Comparison of ENCODE assay signal across 8 cellular contexts in genomic region chr3:143443851-143444331, GRCh38.
A peak's percentile ranks its signal among the peaks of the same experiment; 100 is the strongest.
DNase-seq lines count a peak whose midpoint lies in the region; ATAC-seq, FAIRE-seq and TF ChIP-seq lines count a peak whose summit lies in the region.

No MANE protein-coding gene starts in this region.

- H3K4me3 Mint-ChIP-seq in chondrocyte (ENCODE audit: unreplicated experiment), result no peak overlapping the region
- H3K4me3 Mint-ChIP-seq in stimulated activated memory B cell treated with anti-CD40 and anti-IgM and Interleukin-4, amounts not matched to agents 10 μg/mL and 1 μg/mL and 100 μg/mL, for 72 hours, result no peak overlapping the region

- TF ChIP-seq CTCF in chondrocyte (IDR thresholded peaks at IDR 0.05), result no peak

- POLR2A ChIA-PET in HEK293T (lab: Yijun Ruan, JAX), result no interaction called here

- no peak for ATAC-seq in stimulated activated memory B cell treated with anti-CD40 and anti-IgM and Interleukin-4, amounts not matched to agents 10 μg/mL and 1 μg/mL and 100 μg/mL, for 72 hours
- no peak for ATAC-seq in HG02938 (IDR thresholded peaks at IDR 0.05; ENCODE audit: unreplicated experiment)
- ATAC-seq in GM18498 (IDR thresholded peaks at IDR 0.05; ENCODE audit: unreplicated experiment), result no peak

- no peak for TF ChIP-seq POLR2A in GM12892 (IDR thresholded peaks at IDR 0.05; ENCODE audit: low read depth, low read length)

- no peaks in the 10 kb centered on the region for H3K36me3 Mint-ChIP-seq in chondrocyte (ENCODE audit: low read depth)
- H3K36me3 Mint-ChIP-seq in stimulated activated memory B cell treated with anti-CD40 and anti-IgM and Interleukin-4, amounts not matched to agents 10 μg/mL and 1 μg/mL and 100 μg/mL, for 72 hours, result peaks cover 7% of the 10 kb centered on the region

- DNase-seq in GM12892 (ENCODE audit: insufficient read length) (no peak), RPMI7951 (ENCODE audit: low read depth) (peak; percentile 95), chondrocyte (ENCODE audit: low spot score) (no peak), mucosa of gallbladder (ENCODE audit: low spot score) (peak; percentile 86), HEK293T (ENCODE audit: extremely low spot score) (no peak)

- peaks cover 25% of the 10 kb centered on the region for H3K4me1 Mint-ChIP-seq in chondrocyte (ENCODE audit: low read depth)
- H3K4me1 Mint-ChIP-seq in stimulated activated memory B cell treated with anti-CD40 and anti-IgM and Interleukin-4, amounts not matched to agents 10 μg/mL and 1 μg/mL and 100 μg/mL, for 72 hours, result peaks cover 6% of the 10 kb centered on the region

- H3K9me3 Mint-ChIP-seq in chondrocyte (ENCODE audit: low read depth), result peaks cover 4% of the 10 kb centered on the region
- H3K9me3 Mint-ChIP-seq in stimulated activated memory B cell treated with anti-CD40 and anti-IgM and Interleukin-4, amounts not matched to agents 10 μg/mL and 1 μg/mL and 100 μg/mL, for 72 hours, result no peaks in the 10 kb centered on the region

- peak overlapping the region; percentile 86 for H3K27ac Mint-ChIP-seq in chondrocyte (ENCODE audit: unreplicated experiment)
- H3K27ac Mint-ChIP-seq in stimulated activated memory B cell treated with anti-CD40 and anti-IgM and Interleukin-4, amounts not matched to agents 10 μg/mL and 1 μg/mL and 100 μg/mL, for 72 hours, result no peak overlapping the region

- no peaks in the 10 kb centered on the region for H3K27me3 Mint-ChIP-seq in chondrocyte (ENCODE audit: low read depth)
- H3K27me3 Mint-ChIP-seq in stimulated activated memory B cell treated with anti-CD40 and anti-IgM and Interleukin-4, amounts not matched to agents 10 μg/mL and 1 μg/mL and 100 μg/mL, for 72 hours, result no peaks in the 10 kb centered on the region

- CTCF ChIA-PET in HEK293T (lab: Yijun Ruan, JAX), result no interaction called here

- peak; percentile 60 for FAIRE-seq in GM12892 (lab: Jason Lieb, UNC)

TF ChIP-seq in HEK293T, 16 proteins besides CTCF, POLR2A, EP300 and RAD21:
- TF ChIP-seq HDGF (IDR thresholded peaks at IDR 0.05; ENCODE audit: borderline replicate concordance), result no peak
- TF ChIP-seq ZNF384 (IDR thresholded peaks at IDR 0.05), result no peak
- TF ChIP-seq PKNOX1 (IDR thresholded peaks at IDR 0.05), result no peak
- no peak for TF ChIP-seq FOXK2 (IDR thresholded peaks at IDR 0.05)
- no peak for TF ChIP-seq ELF4 (IDR thresholded peaks at IDR 0.05)
- TF ChIP-seq SUZ12 (IDR thresholded peaks at IDR 0.05), result no peak
- TF ChIP-seq CTBP1 (IDR thresholded peaks at IDR 0.05; ENCODE audit: borderline replicate concordance), result no peak
- no peak for TF ChIP-seq FOXA1 (IDR thresholded peaks at IDR 0.05)
- TF ChIP-seq ARNT (IDR thresholded peaks at IDR 0.05), result no peak
- TF ChIP-seq SP1 (IDR thresholded peaks at IDR 0.05), result no peak
- TF ChIP-seq FOXM1 (IDR thresholded peaks at IDR 0.05; ENCODE audit: borderline replicate concordance), result no peak
- TF ChIP-seq BHLHE40 (IDR thresholded peaks at IDR 0.05; ENCODE audit: borderline replicate concordance), result no peak
- TF ChIP-seq L3MBTL2 (conservative IDR thresholded peaks at IDR 0.05), result no peak
- no peak for TF ChIP-seq LEF1 (IDR thresholded peaks at IDR 0.05; ENCODE audit: borderline replicate concordance)
- TF ChIP-seq NFRKB (IDR thresholded peaks at IDR 0.05), result no peak
- no peak for TF ChIP-seq TARDBP (IDR thresholded peaks at IDR 0.05)

Comparison
In these comparisons a context has a peak if more than half of its experiments do, and no peak if none do; other contexts are left out.
1. DNase-seq: peak in RPMI7951 (single experiment) and mucosa of gallbladder (single experiment); none in GM12892 (single experiment), chondrocyte (single experiment) and HEK293T (single experiment).